ENCODE assay signal across 8 cellular contexts in genomic region chr15:99704444-99704838, GRCh38. TPM values are rescaled to one million over a fixed set of nuclear protein-coding genes. Genes with fewer than 3 reads are reported as not detected.
DNase-seq lines count a peak whose midpoint lies in the region; ATAC-seq and TF ChIP-seq lines count a peak whose summit lies in the region.

No MANE protein-coding gene starts in this region.

- H3K27ac Mint-ChIP-seq in activated T-helper 17 cell treated with anti-CD3 and anti-CD28 coated beads, Interleukin-2, amount 50 U/mL, for 72 hours, result no peak overlapping the region
- H3K27ac Mint-ChIP-seq in glutamatergic neuron (ENCODE audit: unreplicated experiment) (peak overlapping the region; percentile 6), progenitor cell of endocrine pancreas (no peak overlapping the region)

- H3K4me1 Mint-ChIP-seq in activated T-helper 17 cell treated with anti-CD3 and anti-CD28 coated beads, Interleukin-2, amount 50 U/mL, for 72 hours, result peaks cover 10% of the 10 kb centered on the region
- H3K4me1 Mint-ChIP-seq in glutamatergic neuron (ENCODE audit: low read depth, unreplicated experiment) (peaks cover 27% of the 10 kb centered on the region), progenitor cell of endocrine pancreas (ENCODE audit: low read depth) (peaks cover 15% of the 10 kb centered on the region)

- peak; percentile 73 for ATAC-seq in GM19395 (IDR thresholded peaks at IDR 0.05; ENCODE audit: unreplicated experiment)
- ATAC-seq in HG03439 (IDR thresholded peaks at IDR 0.05; ENCODE audit: unreplicated experiment), result peak; percentile 58
- ATAC-seq in activated T-helper 17 cell treated with anti-CD3 and anti-CD28 coated beads, Interleukin-2, amount 50 U/mL, for 72 hours (replicated peaks), result peak; percentile 76

- H3K4me3 Mint-ChIP-seq in activated T-helper 17 cell treated with anti-CD3 and anti-CD28 coated beads, Interleukin-2, amount 50 U/mL, for 72 hours, result no peak overlapping the region
- H3K4me3 Mint-ChIP-seq in glutamatergic neuron (ENCODE audit: unreplicated experiment) (no peak overlapping the region), progenitor cell of endocrine pancreas (ENCODE audit: low read depth) (no peak overlapping the region)

- H3K27me3 Mint-ChIP-seq in activated T-helper 17 cell treated with anti-CD3 and anti-CD28 coated beads, Interleukin-2, amount 50 U/mL, for 72 hours, result no peaks in the 10 kb centered on the region
- no peaks in the 10 kb centered on the region for H3K27me3 Mint-ChIP-seq in glutamatergic neuron (ENCODE audit: unreplicated experiment)
- no peaks in the 10 kb centered on the region for H3K27me3 Mint-ChIP-seq in progenitor cell of endocrine pancreas

- DNase-seq in DMS153 treated with DMSO at 0.1 percent for 48 hours (lab: John Stamatoyannopoulos, UW; ENCODE audit: unreplicated experiment) (peak; percentile 9), NCI-H226 (peak; percentile 84), glutamatergic neuron (no peak), progenitor cell of endocrine pancreas (ENCODE audit: low spot score, unreplicated experiment) (peak; percentile 21), occipital lobe (lab: John Stamatoyannopoulos, UW) (no peak)

- peaks cover 7% of the 10 kb centered on the region for H3K36me3 Mint-ChIP-seq in activated T-helper 17 cell treated with anti-CD3 and anti-CD28 coated beads, Interleukin-2, amount 50 U/mL, for 72 hours (ENCODE audit: low read depth)
- peaks cover 8% of the 10 kb centered on the region for H3K36me3 Mint-ChIP-seq in glutamatergic neuron (ENCODE audit: unreplicated experiment)
- peaks cover 5% of the 10 kb centered on the region for H3K36me3 Mint-ChIP-seq in progenitor cell of endocrine pancreas (ENCODE audit: insufficient read depth)

- TF ChIP-seq CTCF in glutamatergic neuron (IDR thresholded peaks at IDR 0.05; ENCODE audit: partially characterized antibody, unreplicated experiment) (peak; percentile 69), progenitor cell of endocrine pancreas (IDR thresholded peaks at IDR 0.05; ENCODE audit: unreplicated experiment) (peak; percentile 77)

- no peaks in the 10 kb centered on the region for H3K9me3 Mint-ChIP-seq in activated T-helper 17 cell treated with anti-CD3 and anti-CD28 coated beads, Interleukin-2, amount 50 U/mL, for 72 hours
- H3K9me3 Mint-ChIP-seq in glutamatergic neuron (ENCODE audit: unreplicated experiment) (no peaks in the 10 kb centered on the region), progenitor cell of endocrine pancreas (ENCODE audit: low read depth) (no peaks in the 10 kb centered on the region)

RNA-seq across cellular contexts. Expression of gene LYSMD4, which starts 28.8 kb away (rescaled TPM):
- 1 to 10 TPM; 3.7 to 4.2 TPM for total RNA-seq in activated T-helper 17 cell treated with anti-CD3 and anti-CD28 coated beads, Interleukin-2, amount 50 U/mL, for 72 hours
- total RNA-seq in glutamatergic neuron (ENCODE audit: unreplicated experiment) (49.8 TPM), progenitor cell of endocrine pancreas (17.9 and 18.8 TPM in 2 replicates), occipital lobe (23.9 TPM)

Comparison
In these comparisons a context has a peak if more than half of its experiments do, and no peak if none do; other contexts are left out.
1. DNase-seq: peak in DMS153 treated with DMSO at 0.1 percent for 48 hours (single experiment), NCI-H226 (single experiment) and progenitor cell of endocrine pancreas (single experiment); none in glutamatergic neuron (single experiment) and occipital lobe (single experiment).
2. Peak in every context shown above with its lines, with median percentiles within 50 percentile points of each other: ATAC-seq.